Comparison of ENCODE assay signal across 9 cellular contexts in genomic region chr3:14472471-14473351, GRCh38.
DNase-seq lines count a peak whose midpoint lies in the region; ATAC-seq and TF ChIP-seq lines count a peak whose summit lies in the region.
"Had no signal": no experiment of that assay in that cellular context is flagged by ENCODE, and none has a peak within 500 bp of the region (broad histone marks: within the 10 kb centered on the region; RNA-seq: fewer than 3 reads in every experiment).

No MANE protein-coding gene starts in this region.

- no peak for TF ChIP-seq CTCF in nephron progenitor cell (IDR thresholded peaks at IDR 0.05)

- peak overlapping the region; percentile 49; the same call in 1 of the 2 replicates for H3K9ac ChIP-seq in HUES64 (ENCODE audit: low read depth, low read length)

- in situ Hi-C loops in KBM-7 (cut with MboI; ENCODE audit: low pct_unique_long_range_greater_than_20kb, low sequenced_read_pairs), result no loop called here

- H3K4me1 ChIP-seq in CD4-positive, alpha-beta memory T cell (ENCODE audit: insufficient read depth, low read length), result no peaks in the 10 kb centered on the region
- peaks cover 8% of the 10 kb centered on the region; the same call in 1 of the 2 replicates for H3K4me1 ChIP-seq in HUES64 (ENCODE audit: insufficient read depth, low read length)

- H3K9me3 Mint-ChIP-seq in CD4-positive, alpha-beta memory T cell, result peaks cover 0 to 2% (median 0%) of the 10 kb centered on the region in 8 donors
- H3K9me3 Mint-ChIP-seq in nephron progenitor cell, result peaks cover 15% of the 10 kb centered on the region

- WGBS in HUES64, result 88% methylated on average over 22 of the region's 22 CpGs

- H3K4me3 Mint-ChIP-seq in CD4-positive, alpha-beta memory T cell, result no peak overlapping the region
- no peak overlapping the region for H3K4me3 Mint-ChIP-seq in nephron progenitor cell

- POLR2A ChIA-PET in CD4-positive, alpha-beta memory T cell (lab: Charles Lee; ENCODE audit: partially characterized antibody), result no interaction called here

- DNase-seq in CD4-positive, alpha-beta memory T cell, result no peak
- DNase-seq in dedifferentiated amniotic fluid mesenchymal stem cell (ENCODE audit: extremely low spot score), result peak; percentile 85
- DNase-seq in nephron progenitor cell, result no peak
- DNase-seq in KBM-7, result no peak
- no peak for DNase-seq in H7
- DNase-seq: KG1 had no signal

- intact Hi-C loops in CD4-positive, alpha-beta memory T cell (cut with micrococcal nuclease), result no loop called here

- peaks cover 29 to 66% of the 10 kb centered on the region in 2 donors for H3K36me3 Mint-ChIP-seq in CD4-positive, alpha-beta memory T cell
- H3K36me3 Mint-ChIP-seq in nephron progenitor cell (ENCODE audit: low read depth), result peaks cover 79% of the 10 kb centered on the region

- H3K4me3 ChIP-seq in CD4-positive, alpha-beta memory T cell (ENCODE audit: low read length in 2 of 2), result no peak overlapping the region
- H3K4me3 ChIP-seq in HUES64 (ENCODE audit: low read length), result no peak overlapping the region
- H3K4me3 ChIP-seq in H7 (ENCODE audit: insufficient read depth, low read depth, low read length), result no peak overlapping the region

- H3K36me3 ChIP-seq in CD4-positive, alpha-beta memory T cell (ENCODE audit: insufficient read depth, low read length), result peaks cover 43% of the 10 kb centered on the region
- H3K36me3 ChIP-seq in HUES64 (ENCODE audit: insufficient read depth, low read length) (peaks cover 90% of the 10 kb centered on the region), H7 (replicated peaks; ENCODE audit: control insufficient read depth, insufficient read depth, low read length) (peaks cover 56% of the 10 kb centered on the region)

- no peak for ATAC-seq in HG03354 (IDR thresholded peaks at IDR 0.05; ENCODE audit: poor library complexity, severe bottlenecking, unreplicated experiment)
- no peak for ATAC-seq in HG03135 (IDR thresholded peaks at IDR 0.05; ENCODE audit: unreplicated experiment)

- H3K4me1 Mint-ChIP-seq in CD4-positive, alpha-beta memory T cell, result peaks cover 0 to 2% (median 0%) of the 10 kb centered on the region in 4 donors
- H3K4me1 Mint-ChIP-seq in nephron progenitor cell, result peaks cover 48% of the 10 kb centered on the region

- CTCF ChIA-PET in CD4-positive, alpha-beta memory T cell (lab: Charles Lee; ENCODE audit: partially characterized antibody), result interaction anchor here (0.6 to 1.0 kb wide), 2 partner anchors 211 to 212 kb away, joined by 3 to 5 read pairs; no protein-coding TSS in a partner anchor

- no peaks in the 10 kb centered on the region for H3K27me3 Mint-ChIP-seq in CD4-positive, alpha-beta memory T cell
- peaks cover 9% of the 10 kb centered on the region for H3K27me3 Mint-ChIP-seq in nephron progenitor cell (ENCODE audit: low read depth, poor library complexity)

- no peaks in the 10 kb centered on the region for H3K27me3 ChIP-seq in CD4-positive, alpha-beta memory T cell (ENCODE audit: insufficient read depth, low read length)
- H3K27me3 ChIP-seq in HUES64 (ENCODE audit: insufficient read depth, low read length), result no peaks in the 10 kb centered on the region
- H3K27me3 ChIP-seq in H7 (ENCODE audit: control insufficient read depth, insufficient read depth, low read length), result no peaks in the 10 kb centered on the region

- no peaks in the 10 kb centered on the region for H3K9me3 ChIP-seq in CD4-positive, alpha-beta memory T cell (ENCODE audit: control insufficient read depth in 1 of 2, low read length in 2 of 2)
- no peaks in the 10 kb centered on the region for H3K9me3 ChIP-seq in HUES64 (ENCODE audit: insufficient read depth, low read depth, low read length)

- peak overlapping the region in 4 of 7 donors; percentile 22 to 63 (median 30) for H3K27ac Mint-ChIP-seq in CD4-positive, alpha-beta memory T cell
- H3K27ac Mint-ChIP-seq in nephron progenitor cell, result peak overlapping the region; percentile 71

- no peak overlapping the region for H3K27ac ChIP-seq in CD4-positive, alpha-beta memory T cell (ENCODE audit: low read depth, low read length)
- H3K27ac ChIP-seq in HUES64 (ENCODE audit: low read depth, low read length), result peak overlapping the region; percentile 12; the same call in 1 of the 2 replicates
